Comparison of ENCODE assay signal across 19 cellular contexts in genomic region chr4:139668658-139669201, GRCh38. TPM values are rescaled to one million over a fixed set of nuclear protein-coding genes. Genes with fewer than 3 reads are reported as not detected.
A peak's percentile ranks its signal among the peaks of the same experiment; 100 is the strongest.
DNase-seq lines count a peak whose midpoint lies in the region; ATAC-seq, FAIRE-seq and TF ChIP-seq lines count a peak whose summit lies in the region.
"Had no signal": no experiment of that assay in that cellular context is flagged by ENCODE, and none has a peak within 500 bp of the region (broad histone marks: within the 10 kb centered on the region; RNA-seq: fewer than 3 reads in every experiment).

No MANE protein-coding gene starts in this region.

- no TSS peak for BruUV-seq in Caco-2 (replicated peaks; lab: Mats Ljungman, UMichigan)

- no peak for TF ChIP-seq CTCF in Caco-2 (IDR thresholded peaks at IDR 0.05; ENCODE audit: insufficient read depth in 1 of 2, low read depth in 1 of 2, low read length in 1 of 2, severe bottlenecking in 1 of 2, unreplicated experiment in 1 of 2)
- no peak for TF ChIP-seq CTCF in kidney (IDR thresholded peaks at IDR 0.05; ENCODE audit: borderline replicate concordance, extremely low read depth, insufficient read depth)
- TF ChIP-seq CTCF in prostate gland (IDR thresholded peaks at IDR 0.05) = no peak

- no peak for TF ChIP-seq POLR2A in prostate gland (IDR thresholded peaks at IDR 0.05)

- H3K9me3 ChIP-seq in Caco-2 (no peaks in the 10 kb centered on the region), kidney (ENCODE audit: control insufficient read depth in 1 of 2, low read length in 2 of 2) (no peaks in the 10 kb centered on the region), prostate gland (no peaks in the 10 kb centered on the region)
- H3K9me3 ChIP-seq: A549 had no signal

- H3K4me3 Mint-ChIP-seq in Caco-2 (ENCODE audit: unreplicated experiment) = peak overlapping the region; percentile 90
- H3K4me3 Mint-ChIP-seq: CD4-positive, alpha-beta memory T cell; IgD-negative memory B cell had no signal

- H3K9me3 Mint-ChIP-seq in Caco-2 (ENCODE audit: unreplicated experiment) = no peaks in the 10 kb centered on the region
- H3K9me3 Mint-ChIP-seq: CD4-positive, alpha-beta memory T cell; IgD-negative memory B cell had no signal

- H3K4me3 ChIP-seq in Caco-2 (ENCODE audit: low read depth, low read length) (no peak overlapping the region), kidney (ENCODE audit: low read length in 2 of 2) (peak overlapping the region in 1 of 2 donors; percentile 2), prostate gland (no peak overlapping the region)
- H3K4me3 ChIP-seq: A549, GM23248, SK-N-MC had no signal

- no peaks in the 10 kb centered on the region for H3K27me3 ChIP-seq in Caco-2 (replicated peaks; ENCODE audit: control insufficient read depth, insufficient read depth, low read length)
- no peaks in the 10 kb centered on the region for H3K27me3 ChIP-seq in prostate gland (replicated peaks; ENCODE audit: insufficient read depth)

- CTCF ChIA-PET in Caco-2 (lab: Charles Lee) = interaction anchor here (3.0 kb wide), 1 partner anchor 11 kb away, joined by 25 read pairs; no protein-coding TSS in a partner anchor

- H3K27ac Mint-ChIP-seq in Caco-2 (ENCODE audit: unreplicated experiment) = peak overlapping the region; percentile 94
- H3K27ac Mint-ChIP-seq: CD4-positive, alpha-beta memory T cell had no signal

- no peaks in the 10 kb centered on the region for H3K27me3 Mint-ChIP-seq in Caco-2 (ENCODE audit: insufficient read depth, unreplicated experiment)
- H3K27me3 Mint-ChIP-seq: CD4-positive, alpha-beta memory T cell had no signal

- peaks cover 34% of the 10 kb centered on the region for H3K36me3 Mint-ChIP-seq in Caco-2 (ENCODE audit: insufficient read depth, unreplicated experiment)
- H3K36me3 Mint-ChIP-seq: IgD-negative memory B cell had no signal

- ATAC-seq in HG03108 (IDR thresholded peaks at IDR 0.05; ENCODE audit: unreplicated experiment) = no peak
- ATAC-seq: A549 had no signal

- WGBS in prostate gland = 78% methylated on average over 4 of the region's 4 CpGs

- no peak for FAIRE-seq in kidney (lab: Jason Lieb, UNC)
- FAIRE-seq: A549, D721Med, GM12891 had no signal

- POLR2A ChIA-PET in Caco-2 (lab: Charles Lee) = no interaction called here

- H3K27ac ChIP-seq in kidney (ENCODE audit: low read depth in 2 of 2, low read length in 2 of 2) = peak overlapping the region; percentile 0 to 11
- peak overlapping the region; percentile 87 to 91 for H3K27ac ChIP-seq in prostate gland
- H3K27ac ChIP-seq: A549, GM23248, SK-N-MC had no signal

- H3K4me1 ChIP-seq in Caco-2 = peaks cover 84% of the 10 kb centered on the region
- peaks cover 22 to 25% of the 10 kb centered on the region in 2 donors for H3K4me1 ChIP-seq in kidney (ENCODE audit: control insufficient read depth in 1 of 2, insufficient read depth in 1 of 2, low read depth in 1 of 2, low read length in 2 of 2)
- peaks cover 7% of the 10 kb centered on the region for H3K4me1 ChIP-seq in prostate gland (replicated peaks)

- no peak overlapping the region for H3K9ac ChIP-seq in kidney (ENCODE audit: low read length in 2 of 2)
- H3K9ac ChIP-seq: GM23248 had no signal

- H3K36me3 ChIP-seq in Caco-2 (ENCODE audit: control insufficient read depth, insufficient read depth, low read length) (no peaks in the 10 kb centered on the region), kidney (ENCODE audit: control insufficient read depth in 1 of 2, insufficient read depth in 2 of 2, low read length in 2 of 2) (no peaks in the 10 kb centered on the region), prostate gland (no peaks in the 10 kb centered on the region)

- DNase-seq in Caco-2 = no peak
- peak; percentile 67 for DNase-seq in OCI-M1 (lab: John Stamatoyannopoulos, UW)
- no peak for DNase-seq in kidney
- no peak for DNase-seq in prostate gland (ENCODE audit: low spot score)
- DNase-seq in kidney tubule cell (ENCODE audit: low spot score) = no peak
- no peak for DNase-seq in effector CD4-positive, alpha-beta T cell
- DNase-seq: CD4-positive, alpha-beta memory T cell; GM23248; NCI-H1105; NCI-H2081; NCI-H2171 treated with DMSO at 0.1 percent for 48 hours; NCI-H446; Right ventricle myocardium superior had no signal

- intact Hi-C loops in Caco-2 (cut with micrococcal nuclease; ENCODE audit: unreplicated experiment) = loop anchor here (5.0 kb wide), 3 partner anchors 184 to 484 kb away; partner anchors contain the start of gene MAML3
- intact Hi-C loops in kidney (cut with DNase I) = no loop called here
- intact Hi-C loops in prostate gland (cut with DNase I) = loop anchor here (5.0 to 10.0 kb wide), 4 partner anchors 64 to 584 kb away; partner anchors contain the start of gene MAML3

- H3K4me1 Mint-ChIP-seq in Caco-2 (ENCODE audit: low read depth, unreplicated experiment) = peaks cover 64% of the 10 kb centered on the region

RNA-seq across cellular contexts. Expression of gene MGST2, which starts 3.1 kb away (rescaled TPM):
- total RNA-seq in Caco-2 (2022) = 81.7 and 88.4 TPM in 2 replicates
- total RNA-seq in kidney = 62.8 TPM
- polyA plus RNA-seq in kidney (ENCODE audit: insufficient read depth, low read depth, low replicate concordance) = 168 TPM
- total RNA-seq in prostate gland = 100 to 1,000 TPM; 101 to 135 TPM
